ENCODE assay signal across 30 cellular contexts in the genomic region with DNA sequence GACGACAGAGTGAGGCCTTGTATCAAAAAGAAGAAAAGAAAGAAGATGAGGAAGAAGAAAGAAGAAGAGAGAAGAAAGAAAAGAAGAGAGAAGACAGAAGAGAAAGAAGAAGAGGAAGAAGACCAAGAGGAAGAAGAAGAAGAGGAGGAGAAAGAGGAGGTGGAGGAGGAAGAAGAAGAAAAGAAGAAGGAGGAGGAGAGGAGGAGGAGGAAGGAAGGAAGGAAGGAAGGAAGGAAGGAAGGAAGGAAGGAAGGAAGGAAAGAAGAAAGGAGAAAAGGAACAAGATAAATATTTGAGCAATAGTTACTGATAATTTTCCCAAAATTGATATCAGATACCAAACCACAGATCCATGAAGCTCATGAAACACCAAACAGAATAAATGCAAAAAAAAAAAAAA.
"Had no signal": no experiment of that assay in that cellular context is flagged by ENCODE, and none has a peak within 500 bp of the region (broad histone marks: within the 10 kb centered on the region; RNA-seq: fewer than 3 reads in every experiment).

No MANE protein-coding gene starts in this region.

- H3K27ac ChIP-seq: ascending aorta, body of pancreas, breast epithelium, coronary artery, KMS-11, Peyer's patch, SJSA1 had no signal

- H3K9me3 Mint-ChIP-seq: activated CD8-positive, alpha-beta T cell treated with anti-CD3 and anti-CD28 coated beads for 36 hours had no signal

- H3K4me3 Mint-ChIP-seq: activated CD8-positive, alpha-beta T cell treated with anti-CD3 and anti-CD28 coated beads for 36 hours; activated naive CD8-positive, alpha-beta T cell; activated T-cell treated with anti-CD3 and anti-CD28 coated beads, Interleukin-2, amount 50 U/mL, for 72 hours; T-helper 1 cell treated with Interleukin-12 subunit alpha and Interleukin-12 subunit beta and Interleukin-4 antibody, amounts not matched to agents 30 μg/mL and 1 μg/mL, for 36 hours; T-helper 2 cell treated with Interferon-gamma antibody and Interleukin-4, amounts not matched to agents 5 μg/mL and 100 μg/mL, for 36 hours had no signal

- H3K4me3 ChIP-seq: ascending aorta, body of pancreas, breast epithelium, coronary artery, Peyer's patch, SJSA1 had no signal

- ATAC-seq: activated CD8-positive, alpha-beta T cell treated with anti-CD3 and anti-CD28 coated beads for 36 hours; activated T-cell treated with anti-CD3 and anti-CD28 coated beads, Interleukin-2, amount 50 U/mL, for 72 hours; body of pancreas; PC-3 had no signal

- H3K36me3 ChIP-seq: ascending aorta, breast epithelium, Peyer's patch, SJSA1 had no signal

- H3K4me1 ChIP-seq: ascending aorta, body of pancreas, breast epithelium, Peyer's patch had no signal

- H3K9me3 ChIP-seq: ascending aorta, body of pancreas, breast epithelium, Peyer's patch, SJSA1, SK-N-SH had no signal

- FAIRE-seq: TTC549 had no signal

- H3K4me2 ChIP-seq: KMS-11, SK-N-SH had no signal

- H3K27ac Mint-ChIP-seq: activated CD8-positive, alpha-beta T cell treated with anti-CD3 and anti-CD28 coated beads for 36 hours; activated naive CD8-positive, alpha-beta T cell; T-helper 1 cell treated with Interleukin-12 subunit alpha and Interleukin-12 subunit beta and Interleukin-4 antibody, amounts not matched to agents 30 μg/mL and 1 μg/mL, for 36 hours; T-helper 2 cell treated with Interferon-gamma antibody and Interleukin-4, amounts not matched to agents 5 μg/mL and 100 μg/mL, for 36 hours had no signal

- DNase-seq: activated CD8-positive, alpha-beta T cell treated with anti-CD3 and anti-CD28 coated beads for 36 hours; activated effector memory CD4-positive, alpha-beta T cell treated with Interleukin-2 at 50 U/mL for 16 hours; activated T-cell treated with anti-CD3 and anti-CD28 coated beads, Interleukin-2, amount 50 U/mL, for 1 hour; activated T-cell treated with anti-CD3 and anti-CD28 coated beads, Interleukin-2, amount 50 U/mL, for 72 hours; amygdala; body of pancreas; NCI-H1048; NCI-H1105 treated with DMSO at 0.1 percent for 48 hours; NCI-H1436; NCI-H1694; NCI-H1930; NCI-H2081 treated with DMSO at 0.1 percent for 48 hours; NCI-H510A; NCI-H526; NCI-H748 treated with DMSO at 0.1 percent for 48 hours; NK-92 treated with Interleukin-12 subunit alpha and Interleukin-12 subunit beta, amount 100 ng/mL, for 24 hours; PC-3; Peyer's patch; RPMI8226; SHP77 treated with DMSO at 0.1 percent for 48 hours; SK-N-SH had no signal

- H3K9ac ChIP-seq: KMS-11, SK-N-SH had no signal

- H3K27me3 ChIP-seq: ascending aorta, body of pancreas, breast epithelium, Peyer's patch, SJSA1 had no signal
